Comparison of ENCODE assay signal across 11 cellular contexts in genomic region chr19:41930926-41931592, GRCh38. TPM values are rescaled to one million over a fixed set of nuclear protein-coding genes. Genes with fewer than 3 reads are reported as not detected.
A peak's percentile ranks its signal among the peaks of the same experiment; 100 is the strongest.
DNase-seq lines count a peak whose midpoint lies in the region; ATAC-seq and TF ChIP-seq lines count a peak whose summit lies in the region.
"Had no signal": no experiment of that assay in that cellular context is flagged by ENCODE, and none has a peak within 500 bp of the region (broad histone marks: within the 10 kb centered on the region; RNA-seq: fewer than 3 reads in every experiment).

No MANE protein-coding gene starts in this region.

- POLR2A ChIA-PET in activated CD8-positive, alpha-beta T cell treated with anti-CD3 and anti-CD28 coated beads for 36 hours (lab: Charles Lee) = interaction anchor here (0.7 to 1.7 kb wide), 9 partner anchors 10 to 71 kb away, joined by 3 to 5 read pairs (median 4); partner anchors contain the start of gene RPS19
- POLR2A ChIA-PET in activated CD8-positive, alpha-beta T cell treated with anti-CD3 and anti-CD28 coated beads, Interleukin-2, amount 10 ng/mL, durations not matched to agents 7 days and 5 days (lab: Charles Lee) = interaction anchor here (0.6 to 0.9 kb wide), 2 partner anchors 14 to 23 kb away, joined by 3 read pairs; no protein-coding TSS in a partner anchor

- H3K27me3 Mint-ChIP-seq in activated CD8-positive, alpha-beta T cell treated with anti-CD3 and anti-CD28 coated beads for 36 hours = peaks cover 14% of the 10 kb centered on the region
- peaks cover 43% of the 10 kb centered on the region for H3K27me3 Mint-ChIP-seq in activated CD8-positive, alpha-beta T cell treated with anti-CD3 and anti-CD28 coated beads, Interleukin-2, amount 10 ng/mL, durations not matched to agents 7 days and 5 days (ENCODE audit: low read depth)
- peaks cover 56% of the 10 kb centered on the region for H3K27me3 Mint-ChIP-seq in chondrocyte (ENCODE audit: low read depth)
- peaks cover 58% of the 10 kb centered on the region for H3K27me3 Mint-ChIP-seq in osteocyte (ENCODE audit: unreplicated experiment)

- no peaks in the 10 kb centered on the region for H3K9me3 ChIP-seq in gastroesophageal sphincter

- no peak overlapping the region for H3K4me3 Mint-ChIP-seq in activated CD8-positive, alpha-beta T cell treated with anti-CD3 and anti-CD28 coated beads for 36 hours
- H3K4me3 Mint-ChIP-seq in activated CD8-positive, alpha-beta T cell treated with anti-CD3 and anti-CD28 coated beads, Interleukin-2, amount 10 ng/mL, durations not matched to agents 7 days and 5 days = no peak overlapping the region
- no peak overlapping the region for H3K4me3 Mint-ChIP-seq in chondrocyte (ENCODE audit: unreplicated experiment)
- no peak overlapping the region for H3K4me3 Mint-ChIP-seq in osteocyte (ENCODE audit: unreplicated experiment)
- H3K4me3 Mint-ChIP-seq: T-helper 17 cell had no signal

- ATAC-seq in activated CD8-positive, alpha-beta T cell treated with anti-CD3 and anti-CD28 coated beads for 36 hours = no peak
- ATAC-seq in activated CD8-positive, alpha-beta T cell treated with anti-CD3 and anti-CD28 coated beads, Interleukin-2, amount 10 ng/mL, durations not matched to agents 7 days and 5 days = no peak
- ATAC-seq in GM18858 (IDR thresholded peaks at IDR 0.05; ENCODE audit: unreplicated experiment) (no peak), gastroesophageal sphincter (no peak), GM21825 (IDR thresholded peaks at IDR 0.05; ENCODE audit: unreplicated experiment) (no peak)
- ATAC-seq: esophagus mucosa, T-helper 17 cell had no signal

- no peak overlapping the region for H3K27ac Mint-ChIP-seq in activated CD8-positive, alpha-beta T cell treated with anti-CD3 and anti-CD28 coated beads for 36 hours
- no peak overlapping the region for H3K27ac Mint-ChIP-seq in activated CD8-positive, alpha-beta T cell treated with anti-CD3 and anti-CD28 coated beads, Interleukin-2, amount 10 ng/mL, durations not matched to agents 7 days and 5 days
- H3K27ac Mint-ChIP-seq in chondrocyte (ENCODE audit: unreplicated experiment) (no peak overlapping the region), osteocyte (ENCODE audit: unreplicated experiment) (no peak overlapping the region)

- peak; percentile 60 for TF ChIP-seq CTCF in activated CD8-positive, alpha-beta T cell treated with anti-CD3 and anti-CD28 coated beads for 36 hours (IDR thresholded peaks at IDR 0.05)
- TF ChIP-seq CTCF in chondrocyte (IDR thresholded peaks at IDR 0.05) = peak; percentile 72
- TF ChIP-seq CTCF in osteocyte (IDR thresholded peaks at IDR 0.05) = peak; percentile 53
- TF ChIP-seq CTCF in gastroesophageal sphincter (IDR thresholded peaks at IDR 0.05) = no peak

- peaks cover 100% of the 10 kb centered on the region for H3K27me3 ChIP-seq in gastroesophageal sphincter

- no peak overlapping the region for H3K4me3 ChIP-seq in gastroesophageal sphincter

- intact Hi-C loops in activated CD8-positive, alpha-beta T cell treated with anti-CD3 and anti-CD28 coated beads for 36 hours (cut with micrococcal nuclease) = no loop called here

- CTCF ChIA-PET in activated CD8-positive, alpha-beta T cell treated with anti-CD3 and anti-CD28 coated beads for 36 hours (lab: Charles Lee) = interaction anchor here (0.9 to 2.8 kb wide), 6 partner anchors 14 to 68 kb away, joined by 3 to 20 read pairs (median 6); no protein-coding TSS in a partner anchor
- CTCF ChIA-PET in activated CD8-positive, alpha-beta T cell treated with anti-CD3 and anti-CD28 coated beads, Interleukin-2, amount 10 ng/mL, durations not matched to agents 7 days and 5 days (lab: Charles Lee) = interaction anchor here (0.6 to 1.9 kb wide), 8 partner anchors 14 to 104 kb away, joined by 3 to 6 read pairs (median 4); partner anchors contain the start of gene RPS19

- DNase-seq in activated CD8-positive, alpha-beta T cell treated with anti-CD3 and anti-CD28 coated beads for 36 hours = no peak
- no peak for DNase-seq in activated CD8-positive, alpha-beta T cell treated with anti-CD3 and anti-CD28 coated beads, Interleukin-2, amount 10 ng/mL, durations not matched to agents 7 days and 5 days
- DNase-seq in NCI-H146 treated with DMSO at 0.1 percent for 48 hours (lab: John Stamatoyannopoulos, UW; ENCODE audit: unreplicated experiment) = peak; percentile 65
- DNase-seq in chondrocyte (ENCODE audit: low spot score) = no peak
- DNase-seq in osteocyte (ENCODE audit: extremely low spot score, unreplicated experiment) = no peak
- DNase-seq: T-helper 17 cell, trophoblast cell had no signal

- H3K36me3 Mint-ChIP-seq in activated CD8-positive, alpha-beta T cell treated with anti-CD3 and anti-CD28 coated beads for 36 hours (ENCODE audit: low read depth) = no peaks in the 10 kb centered on the region
- no peaks in the 10 kb centered on the region for H3K36me3 Mint-ChIP-seq in activated CD8-positive, alpha-beta T cell treated with anti-CD3 and anti-CD28 coated beads, Interleukin-2, amount 10 ng/mL, durations not matched to agents 7 days and 5 days (ENCODE audit: low read depth)
- H3K36me3 Mint-ChIP-seq in chondrocyte (ENCODE audit: low read depth) = peaks cover 3% of the 10 kb centered on the region
- H3K36me3 Mint-ChIP-seq in osteocyte (ENCODE audit: unreplicated experiment) = no peaks in the 10 kb centered on the region

- no peak for TF ChIP-seq POLR2A in gastroesophageal sphincter (IDR thresholded peaks at IDR 0.05)

- no peaks in the 10 kb centered on the region for H3K9me3 Mint-ChIP-seq in activated CD8-positive, alpha-beta T cell treated with anti-CD3 and anti-CD28 coated beads for 36 hours
- H3K9me3 Mint-ChIP-seq in activated CD8-positive, alpha-beta T cell treated with anti-CD3 and anti-CD28 coated beads, Interleukin-2, amount 10 ng/mL, durations not matched to agents 7 days and 5 days (ENCODE audit: insufficient read depth) = no peaks in the 10 kb centered on the region
- H3K9me3 Mint-ChIP-seq in chondrocyte (ENCODE audit: low read depth) = no peaks in the 10 kb centered on the region
- no peaks in the 10 kb centered on the region for H3K9me3 Mint-ChIP-seq in osteocyte (ENCODE audit: unreplicated experiment)

- 0% methylated on average over 3 to 9 of the region's 17 CpGs for WGBS in gastroesophageal sphincter (ENCODE audit: low coverage in 1 of 2), 2 donors

- no peaks in the 10 kb centered on the region for H3K36me3 ChIP-seq in gastroesophageal sphincter

- TF ChIP-seq EP300 in gastroesophageal sphincter (IDR thresholded peaks at IDR 0.05) = no peak

- H3K4me1 ChIP-seq in gastroesophageal sphincter = peaks cover 0 to 39% (median 13%) of the 10 kb centered on the region in 3 donors

- peaks cover 41% of the 10 kb centered on the region for H3K4me1 Mint-ChIP-seq in activated CD8-positive, alpha-beta T cell treated with anti-CD3 and anti-CD28 coated beads for 36 hours (ENCODE audit: low read depth)
- peaks cover 35% of the 10 kb centered on the region for H3K4me1 Mint-ChIP-seq in activated CD8-positive, alpha-beta T cell treated with anti-CD3 and anti-CD28 coated beads, Interleukin-2, amount 10 ng/mL, durations not matched to agents 7 days and 5 days (ENCODE audit: low read depth)
- H3K4me1 Mint-ChIP-seq in chondrocyte (ENCODE audit: low read depth) (peaks cover 7% of the 10 kb centered on the region), osteocyte (ENCODE audit: unreplicated experiment) (peaks cover 14% of the 10 kb centered on the region)

- no peak overlapping the region for H3K27ac ChIP-seq in gastroesophageal sphincter

RNA-seq across cellular contexts. Expression of gene ERFL, which starts 2.8 kb away (rescaled TPM):
- total RNA-seq in activated CD8-positive, alpha-beta T cell treated with anti-CD3 and anti-CD28 coated beads for 36 hours = 1 to 10 TPM; 1.5 to 1.6 TPM
- 1 to 10 TPM in 1 of 2 experiments, under 1 TPM in 1; 0.84 to 1.1 TPM for total RNA-seq in activated CD8-positive, alpha-beta T cell treated with anti-CD3 and anti-CD28 coated beads, Interleukin-2, amount 10 ng/mL, durations not matched to agents 7 days and 5 days
- total RNA-seq in chondrocyte (0.27 to 0.44 TPM (median 0.35 TPM) in 3 replicates), osteocyte (0.29 and 0.38 TPM in 2 replicates), gastroesophageal sphincter (not detected)
- total RNA-seq: esophagus mucosa had no signal

RNA-seq across cellular contexts. Expression of gene RABAC1, which starts 28.1 kb away (rescaled TPM):
- total RNA-seq in activated CD8-positive, alpha-beta T cell treated with anti-CD3 and anti-CD28 coated beads for 36 hours = 10 to 100 TPM; 49.6 to 52.4 TPM
- total RNA-seq in activated CD8-positive, alpha-beta T cell treated with anti-CD3 and anti-CD28 coated beads, Interleukin-2, amount 10 ng/mL, durations not matched to agents 7 days and 5 days = 10 to 100 TPM; 63.0 to 63.4 TPM
- 282 to 302 TPM (median 295 TPM) in 3 replicates for total RNA-seq in chondrocyte
- 265 and 268 TPM in 2 replicates for total RNA-seq in osteocyte
- 100 to 1,000 TPM; 150 to 215 (median 201) TPM for total RNA-seq in gastroesophageal sphincter

RNA-seq across cellular contexts. Expression of gene ARHGEF1, which starts 48.1 kb away (rescaled TPM):
- 100 to 1,000 TPM; 307 to 308 TPM for total RNA-seq in activated CD8-positive, alpha-beta T cell treated with anti-CD3 and anti-CD28 coated beads for 36 hours
- 100 to 1,000 TPM; 515 to 537 TPM for total RNA-seq in activated CD8-positive, alpha-beta T cell treated with anti-CD3 and anti-CD28 coated beads, Interleukin-2, amount 10 ng/mL, durations not matched to agents 7 days and 5 days
- 70.5 to 105 TPM (median 73.2 TPM) in 3 replicates for total RNA-seq in chondrocyte
- 85.1 and 97.3 TPM in 2 replicates for total RNA-seq in osteocyte
- total RNA-seq in gastroesophageal sphincter = 10 to 100 TPM; 40.4 to 58.3 (median 51.4) TPM

RNA-seq across cellular contexts. Expression of gene CD79A, which starts 54.0 kb away (rescaled TPM):
- 10 to 100 TPM; 19.3 to 21.0 TPM for total RNA-seq in activated CD8-positive, alpha-beta T cell treated with anti-CD3 and anti-CD28 coated beads for 36 hours
- total RNA-seq in activated CD8-positive, alpha-beta T cell treated with anti-CD3 and anti-CD28 coated beads, Interleukin-2, amount 10 ng/mL, durations not matched to agents 7 days and 5 days = 10 to 100 TPM; 17.4 to 21.5 TPM
- total RNA-seq in chondrocyte (0.36 TPM in 1 of 3 replicates, not detected in the others), osteocyte (not detected in 2 replicates), gastroesophageal sphincter (under 1 TPM in 2 of 4 donors, not detected in 2; 0.40 to 0.99 TPM)

Comparison
In these comparisons a context has a peak if more than half of its experiments do, and no peak if none do; other contexts are left out.
1. CTCF ChIP-seq: peak in activated CD8-positive, alpha-beta T cell treated with anti-CD3 and anti-CD28 coated beads for 36 hours (single experiment), chondrocyte (single experiment) and osteocyte (single experiment); none in gastroesophageal sphincter (0 of 4).